In the genomic region with DNA sequence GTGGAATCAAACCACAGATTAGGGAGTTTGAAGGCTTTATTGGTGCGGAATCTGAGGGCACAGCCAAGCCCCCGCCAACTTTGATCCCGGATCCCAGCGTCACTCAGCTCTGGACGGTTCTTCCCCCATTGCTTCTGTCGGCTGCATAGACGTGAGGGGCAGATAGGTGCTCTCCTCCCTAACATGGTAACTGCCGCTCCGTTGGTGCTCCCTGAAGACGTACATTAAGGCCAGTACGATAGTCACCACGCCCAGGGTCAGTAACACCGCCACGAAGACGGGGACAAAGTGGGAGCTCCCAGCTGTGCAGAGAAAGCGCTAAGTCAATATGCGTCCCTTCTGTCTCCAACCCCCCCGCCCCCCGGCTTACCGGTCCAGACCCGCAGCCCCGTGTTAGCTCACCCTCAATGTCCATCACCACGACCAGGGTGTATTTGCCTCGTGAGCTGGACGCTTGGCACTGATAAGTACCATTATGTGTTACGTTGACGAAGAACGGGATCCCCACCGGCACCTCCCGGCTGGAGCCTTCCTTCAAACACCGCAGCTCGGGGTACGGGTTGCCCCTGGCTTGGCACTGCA, we compare ENCODE assay signal across 8 cellular contexts. TPM values are rescaled to one million over a fixed set of nuclear protein-coding genes. Genes with fewer than 3 reads are reported as not detected.
DNase-seq lines count a peak whose midpoint lies in the region; ATAC-seq and TF ChIP-seq lines count a peak whose summit lies in the region.

No MANE protein-coding gene starts in this region.

- peak overlapping the region; percentile 65 for H3K4me3 ChIP-seq in GM12864 (ENCODE audit: low read depth, low read length)
- H3K4me3 ChIP-seq in MM.1S (ENCODE audit: low read length), result peak overlapping the region; percentile 92
- H3K4me3 ChIP-seq in dorsolateral prefrontal cortex, result peak overlapping the region; percentile 64 to 93 (median 83)

- H3K27ac ChIP-seq in MM.1S (ENCODE audit: low read length), result no peak overlapping the region; the same call in 1 of the 2 replicates
- H3K27ac ChIP-seq in dorsolateral prefrontal cortex, result peak overlapping the region in 49 of 59 donors; percentile 29 to 99 (median 94)

- peak overlapping the region; percentile 71 for H3K4me2 ChIP-seq in MM.1S (ENCODE audit: low read depth, low read length)

- H3F3A ChIP-seq in MM.1S (ENCODE audit: insufficient read depth, low read length), result no peaks in the 10 kb centered on the region

- no peaks in the 10 kb centered on the region for H3K9me2 ChIP-seq in MM.1S (replicated peaks; ENCODE audit: insufficient read depth, low read length)

- ATAC-seq in natural killer cell treated with Interleukin-12 subunit alpha and Interleukin-12 subunit beta and Interleukin-15 and Interleukin-18, amount 100 ng/mL, for 72 hours, result no peak
- ATAC-seq in HG03095 (IDR thresholded peaks at IDR 0.05; ENCODE audit: unreplicated experiment) (no peak), HG03175 (IDR thresholded peaks at IDR 0.05; ENCODE audit: unreplicated experiment) (no peak)

- no peaks in the 10 kb centered on the region for H3K9me3 ChIP-seq in MM.1S (replicated peaks; ENCODE audit: insufficient read depth, low read length)

- peak overlapping the region; percentile 91; the same call in 1 of the 2 replicates for H3K9ac ChIP-seq in MM.1S (ENCODE audit: low read length)

- H3K27me3 ChIP-seq in MM.1S (replicated peaks; ENCODE audit: insufficient read depth, low read length), result no peaks in the 10 kb centered on the region
- no peaks in the 10 kb centered on the region for H3K27me3 ChIP-seq in dorsolateral prefrontal cortex

- H4K20me1 ChIP-seq in MM.1S (ENCODE audit: insufficient read depth, low read length), result no peaks in the 10 kb centered on the region

- intact Hi-C loops in dorsolateral prefrontal cortex (cut with DNase I), result loop anchor here (2.0 to 10.0 kb wide), 5 partner anchors 17 to 229 kb away; a partner anchor contains a TSS

- peaks cover 24 to 25% of the 10 kb centered on the region in 2 donors for H3K4me1 Mint-ChIP-seq in natural killer cell treated with Interleukin-12 subunit alpha and Interleukin-12 subunit beta and Interleukin-15 and Interleukin-18, amount 100 ng/mL, for 72 hours (ENCODE audit: low read depth in 2 of 2)

- TF ChIP-seq CTCF in GM12864 (IDR thresholded peaks at IDR 0.05; ENCODE audit: low read depth, low read length, missing control alignments) (no peak), MM.1S (IDR thresholded peaks at IDR 0.05; ENCODE audit: low read length) (no peak), dorsolateral prefrontal cortex (IDR thresholded peaks at IDR 0.05 in 54 of 56, conservative IDR thresholded peaks at IDR 0.05 in 2 of 56; ENCODE audit: low read depth in 1 of 56, partially characterized antibody in 56 of 56) (peak in 3 of 56 donors; percentile 1 to 9 (median 2))

- peak overlapping the region; percentile 96 for H3K4me3 Mint-ChIP-seq in natural killer cell treated with Interleukin-12 subunit alpha and Interleukin-12 subunit beta and Interleukin-15 and Interleukin-18, amount 100 ng/mL, for 72 hours

- H2AFZ ChIP-seq in MM.1S (ENCODE audit: low read length), result peak overlapping the region; percentile 27

- H3K36me3 Mint-ChIP-seq in natural killer cell treated with Interleukin-12 subunit alpha and Interleukin-12 subunit beta and Interleukin-15 and Interleukin-18, amount 100 ng/mL, for 72 hours, result no peaks in the 10 kb centered on the region

- H3K4me1 ChIP-seq in MM.1S (ENCODE audit: low read length), result peaks cover 6% of the 10 kb centered on the region; the same call in 1 of the 2 replicates

- DNase-seq in GM12864 (ENCODE audit: low read depth) (no peak), MM.1S (no peak), dorsolateral prefrontal cortex (no peak), hippocampal formation (lab: John Stamatoyannopoulos, UW) (no peak)
- DNase-seq in natural killer cell treated with Interleukin-12 subunit alpha and Interleukin-12 subunit beta and Interleukin-15 and Interleukin-18, amount 100 ng/mL, for 72 hours (ENCODE audit: low spot score), result peak; percentile 41
- DNase-seq in stimulated activated CD4-positive, alpha-beta T cell treated with anti-CD3 and anti-CD28 coated beads, Interleukin-2, amount 100 ng/mL, for 24 hours, result no peak

- peak overlapping the region; percentile 93 to 95 for H3K27ac Mint-ChIP-seq in natural killer cell treated with Interleukin-12 subunit alpha and Interleukin-12 subunit beta and Interleukin-15 and Interleukin-18, amount 100 ng/mL, for 72 hours

- peaks cover 3% of the 10 kb centered on the region; the same call in 1 of the 2 replicates for H3K36me3 ChIP-seq in MM.1S (replicated peaks; ENCODE audit: insufficient read depth, low read length)

- H3K9me3 Mint-ChIP-seq in natural killer cell treated with Interleukin-12 subunit alpha and Interleukin-12 subunit beta and Interleukin-15 and Interleukin-18, amount 100 ng/mL, for 72 hours, result no peaks in the 10 kb centered on the region

- H3K27me3 Mint-ChIP-seq in natural killer cell treated with Interleukin-12 subunit alpha and Interleukin-12 subunit beta and Interleukin-15 and Interleukin-18, amount 100 ng/mL, for 72 hours, result no peaks in the 10 kb centered on the region

- H3K79me2 ChIP-seq in MM.1S (ENCODE audit: low read length), result peaks cover 69% of the 10 kb centered on the region

RNA-seq across cellular contexts. Expression of a gene that starts 0.5 kb away (rescaled TPM):
- 10 to 100 TPM; 14.3 to 30.3 (median 19.9) TPM for total RNA-seq in dorsolateral prefrontal cortex
- total RNA-seq in natural killer cell treated with Interleukin-12 subunit alpha and Interleukin-12 subunit beta and Interleukin-15 and Interleukin-18, amount 100 ng/mL, for 72 hours, result 100 to 1,000 TPM in 1 of 2 donors, 10 to 100 TPM in 1; 81.1 to 131 TPM

RNA-seq across cellular contexts. Expression of a gene that starts 5.6 kb away (rescaled TPM):
- 10 to 100 TPM in 1 of 120 experiments, 1 to 10 TPM in 117, under 1 TPM in 2; 0.87 to 10.2 (median 3.6) TPM for total RNA-seq in dorsolateral prefrontal cortex
- total RNA-seq in natural killer cell treated with Interleukin-12 subunit alpha and Interleukin-12 subunit beta and Interleukin-15 and Interleukin-18, amount 100 ng/mL, for 72 hours, result 100 to 1,000 TPM in 1 of 2 donors, 10 to 100 TPM in 1; 91.9 to 154 TPM

RNA-seq across cellular contexts. Expression of a gene that starts 18.0 kb away (rescaled TPM):
- 10 to 100 TPM; 29.3 to 73.6 (median 49.2) TPM for total RNA-seq in dorsolateral prefrontal cortex
- 10 to 100 TPM; 11.4 to 26.4 TPM for total RNA-seq in natural killer cell treated with Interleukin-12 subunit alpha and Interleukin-12 subunit beta and Interleukin-15 and Interleukin-18, amount 100 ng/mL, for 72 hours

RNA-seq across cellular contexts. Expression of a gene that starts 24.2 kb away (rescaled TPM):
- total RNA-seq in dorsolateral prefrontal cortex, result 10 to 100 TPM in 99 of 120 experiments, 1 to 10 TPM in 21; 4.6 to 30.9 (median 13.3) TPM
- 1 to 10 TPM; 2.5 to 7.3 TPM for total RNA-seq in natural killer cell treated with Interleukin-12 subunit alpha and Interleukin-12 subunit beta and Interleukin-15 and Interleukin-18, amount 100 ng/mL, for 72 hours

RNA-seq across cellular contexts. Expression of a gene that starts 44.1 kb away (rescaled TPM):
- 100 to 1,000 TPM in 1 of 120 experiments, 10 to 100 TPM in 119; 21.8 to 112 (median 61.0) TPM for total RNA-seq in dorsolateral prefrontal cortex
- total RNA-seq in natural killer cell treated with Interleukin-12 subunit alpha and Interleukin-12 subunit beta and Interleukin-15 and Interleukin-18, amount 100 ng/mL, for 72 hours, result under 1 TPM; 0.78 to 0.83 TPM

Comparison
In these comparisons a context has a peak if more than half of its experiments do, and no peak if none do; other contexts are left out.
1. RNA of a gene that starts 5.6 kb away (total RNA-seq): 91.9 to 154 TPM in natural killer cell treated with Interleukin-12 subunit alpha and Interleukin-12 subunit beta and Interleukin-15 and Interleukin-18, amount 100 ng/mL, for 72 hours; 0.87 to 10.2 TPM in dorsolateral prefrontal cortex; every median in the first group is over 4 times any median in the second.
2. Peak in every context shown above with its lines, with median percentiles within 50 percentile points of each other: H3K4me3 ChIP-seq.